In genomic region chr3:97347780-97348179, GRCh38 we compare ENCODE assay signal across 23 cellular contexts.
"Had no signal": no experiment of that assay in that cellular context is flagged by ENCODE, and none has a peak within 500 bp of the region (broad histone marks: within the 10 kb centered on the region; RNA-seq: fewer than 3 reads in every experiment).

No MANE protein-coding gene starts in this region.

- H3K27ac ChIP-seq: coronary artery, dorsolateral prefrontal cortex, esophagus muscularis mucosa, foreskin keratinocyte, gastroesophageal sphincter, heart right ventricle, left lung, lower lobe of right lung had no signal

- H3K4me1 Mint-ChIP-seq: mesothelial cell of epicardium, naive B cell had no signal

- H3K9me3 ChIP-seq: esophagus muscularis mucosa, gastroesophageal sphincter, lower lobe of right lung, mucosa of descending colon had no signal

- H3K4me3 Mint-ChIP-seq: mesothelial cell of epicardium, naive B cell had no signal

- ATAC-seq: foreskin keratinocyte, gastroesophageal sphincter, heart right ventricle, left cardiac atrium, left lung, left ventricle myocardium superior, lower lobe of right lung, mucosa of descending colon had no signal

- H3K27me3 Mint-ChIP-seq: naive B cell had no signal

- DNase-seq: dermis blood vessel endothelial cell; dorsolateral prefrontal cortex; effector CD4-positive, alpha-beta T cell; effector memory CD4-positive, alpha-beta T cell; foreskin keratinocyte; heart right ventricle; hippocampal formation; left cardiac atrium; left lung; left ventricle myocardium superior; lower lobe of right lung; mesenchymal stem cell; mucosa of descending colon; naive B cell had no signal

- FAIRE-seq: colon, endothelial cell of umbilical vein, frontal cortex, islet of Langerhans, keratinocyte had no signal

- H3K36me3 ChIP-seq: esophagus muscularis mucosa, gastroesophageal sphincter, heart right ventricle, left lung, lower lobe of right lung had no signal

- H3K4me3 ChIP-seq: coronary artery, dorsolateral prefrontal cortex, esophagus muscularis mucosa, gastroesophageal sphincter, heart right ventricle, left lung, lower lobe of right lung, mucosa of descending colon had no signal

- H3K27ac Mint-ChIP-seq: mesothelial cell of epicardium, naive B cell had no signal

- H3K36me3 Mint-ChIP-seq: naive B cell had no signal

- H3K4me1 ChIP-seq: esophagus muscularis mucosa, foreskin keratinocyte, gastroesophageal sphincter, heart right ventricle, left lung, lower lobe of right lung had no signal

- H3K27me3 ChIP-seq: dorsolateral prefrontal cortex, esophagus muscularis mucosa, foreskin keratinocyte, gastroesophageal sphincter, heart right ventricle, left lung had no signal
